In genomic region chr15:98881526-98882517, GRCh38 we compare ENCODE assay signal across 8 cellular contexts.
DNase-seq lines count a peak whose midpoint lies in the region; ATAC-seq, FAIRE-seq and TF ChIP-seq lines count a peak whose summit lies in the region.

No MANE protein-coding gene starts in this region.

- H3K4me1 ChIP-seq in pancreas: peaks cover 3 to 9% (median 7%) of the 10 kb centered on the region in 3 donors

- no peaks in the 10 kb centered on the region for H3K27me3 ChIP-seq in pancreas

- H3K9me3 ChIP-seq in pancreas: no peaks in the 10 kb centered on the region

- H3K4me3 ChIP-seq in GM12865 (ENCODE audit: low read depth, low read length) (no peak overlapping the region), pancreas (no peak overlapping the region)

- no peaks in the 10 kb centered on the region for H3K36me3 ChIP-seq in pancreas

- TF ChIP-seq CTCF in GM12865 (IDR thresholded peaks at IDR 0.05; ENCODE audit: insufficient read depth, low read depth, low read length, missing control alignments) (peak; percentile 50), pancreas (IDR thresholded peaks at IDR 0.05) (peak; percentile 28 to 57 (median 41))

- DNase-seq in Ammon's horn (ENCODE audit: low spot score) (peak; percentile 33), GM12865 (ENCODE audit: low read depth) (peak; percentile 69), HT1080 (ENCODE audit: low read depth) (peak; percentile 44), SHP77 (lab: John Stamatoyannopoulos, UW) (peak; percentile 34 to 39), pancreas (peak in 1 of 6 donors; percentile 33)
- no peak for DNase-seq in stimulated activated CD4-positive, alpha-beta T cell treated with anti-CD3 and anti-CD28 coated beads, Interleukin-4, amount 100 ng/mL, for 4 hours

- no peak for FAIRE-seq in pancreas (lab: Jason Lieb, UNC)

- intact Hi-C loops in pancreas (cut with DNase I): no loop called here

- 72 to 79% methylated on average over 14 of the region's 14 CpGs for WGBS in pancreas, 2 donors

- H3K27ac ChIP-seq in pancreas: no peak overlapping the region

- ATAC-seq in esophagus mucosa: peak; percentile 70
- ATAC-seq in pancreas: peak; percentile 60 to 78 (median 72)
- ATAC-seq in GM18870 (IDR thresholded peaks at IDR 0.05; ENCODE audit: unreplicated experiment): no peak

Comparison
In these comparisons a context has a peak if more than half of its experiments do, and no peak if none do; other contexts are left out.
1. DNase-seq: peak in Ammon's horn (single experiment), GM12865 (single experiment), HT1080 (single experiment) and SHP77 (2 of 2); none in stimulated activated CD4-positive, alpha-beta T cell treated with anti-CD3 and anti-CD28 coated beads, Interleukin-4, amount 100 ng/mL, for 4 hours (0 of 2).